In the genomic region with DNA sequence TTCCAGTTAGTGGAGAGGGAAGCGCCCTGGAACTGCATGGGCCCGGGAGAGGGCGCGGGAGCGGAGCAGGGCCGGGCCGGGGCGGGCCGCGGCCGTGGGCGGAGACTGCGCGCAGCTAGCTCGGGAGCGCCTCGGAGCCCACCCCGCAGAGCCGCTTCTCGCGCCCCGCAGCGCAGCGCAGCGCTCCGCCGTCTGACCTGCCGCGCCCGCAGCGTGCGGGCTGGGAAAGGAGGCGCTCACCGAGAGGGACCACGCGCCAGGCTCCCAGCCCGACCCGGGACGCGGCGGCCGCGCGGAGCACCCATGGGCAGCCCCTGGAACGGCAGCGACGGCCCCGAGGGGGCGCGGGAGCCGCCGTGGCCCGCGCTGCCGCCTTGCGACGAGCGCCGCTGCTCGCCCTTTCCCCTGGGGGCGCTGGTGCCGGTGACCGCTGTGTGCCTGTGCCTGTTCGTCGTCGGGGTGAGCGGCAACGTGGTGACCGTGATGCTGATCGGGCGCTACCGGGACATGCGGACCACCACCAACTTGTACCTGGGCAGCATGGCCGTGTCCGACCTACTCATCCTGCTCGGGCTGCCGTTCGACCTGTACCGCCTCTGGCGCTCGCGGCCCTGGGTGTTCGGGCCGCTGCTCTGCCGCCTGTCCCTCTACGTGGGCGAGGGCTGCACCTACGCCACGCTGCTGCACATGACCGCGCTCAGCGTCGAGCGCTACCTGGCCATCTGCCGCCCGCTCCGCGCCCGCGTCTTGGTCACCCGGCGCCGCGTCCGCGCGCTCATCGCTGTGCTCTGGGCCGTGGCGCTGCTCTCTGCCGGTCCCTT, we compare ENCODE assay signal across 8 cellular contexts. TPM values are rescaled to one million over a fixed set of nuclear protein-coding genes. Genes with fewer than 3 reads are reported as not detected.
A peak's percentile ranks its signal among the peaks of the same experiment; 100 is the strongest.
DNase-seq lines count a peak whose midpoint lies in the region; TF ChIP-seq lines count a peak whose summit lies in the region.

A gene with protein sequence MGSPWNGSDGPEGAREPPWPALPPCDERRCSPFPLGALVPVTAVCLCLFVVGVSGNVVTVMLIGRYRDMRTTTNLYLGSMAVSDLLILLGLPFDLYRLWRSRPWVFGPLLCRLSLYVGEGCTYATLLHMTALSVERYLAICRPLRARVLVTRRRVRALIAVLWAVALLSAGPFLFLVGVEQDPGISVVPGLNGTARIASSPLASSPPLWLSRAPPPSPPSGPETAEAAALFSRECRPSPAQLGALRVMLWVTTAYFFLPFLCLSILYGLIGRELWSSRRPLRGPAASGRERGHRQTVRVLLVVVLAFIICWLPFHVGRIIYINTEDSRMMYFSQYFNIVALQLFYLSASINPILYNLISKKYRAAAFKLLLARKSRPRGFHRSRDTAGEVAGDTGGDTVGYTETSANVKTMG (plus strand): TSS at position 304 of the 821 bp plus-strand sequence. CDS start 0 bp downstream, at position 304.

- no peak within 1 kb of the TSS for H3K9ac ChIP-seq in neural progenitor cell

- peak within 1 kb of the TSS; percentile 70 for H3K4me2 ChIP-seq in neural progenitor cell

- peak within 1 kb of the TSS; percentile 94 for H2AFZ ChIP-seq in neural progenitor cell (replicated peaks)

- no peaks in the 10 kb centered on the region for H3K4me1 ChIP-seq in neural progenitor cell

- peaks cover 4% of the 10 kb centered on the region for H4K20me1 ChIP-seq in neural progenitor cell (ENCODE audit: low read depth)

- H3K79me2 ChIP-seq in neural progenitor cell (ENCODE audit: low read depth): no peaks in the 10 kb centered on the region

- H3K27me3 Mint-ChIP-seq in IgD-negative memory B cell (peaks cover 48% of the 10 kb centered on the region), neural progenitor cell (ENCODE audit: insufficient read depth, low read depth) (peaks cover 50% of the 10 kb centered on the region)

- H3K27ac Mint-ChIP-seq in IgD-negative memory B cell: peak within 1 kb of the TSS in 1 of 3 donors; percentile 23
- no peak within 1 kb of the TSS for H3K27ac Mint-ChIP-seq in neural progenitor cell

- H3K9me3 Mint-ChIP-seq in IgD-negative memory B cell (peaks cover 0 to 3% (median 2%) of the 10 kb centered on the region in 3 donors), neural progenitor cell (peaks cover 2% of the 10 kb centered on the region)

- peaks cover 93% of the 10 kb centered on the region for H3K27me3 ChIP-seq in neural progenitor cell

- H3K27ac ChIP-seq in neural progenitor cell: no peak within 1 kb of the TSS

- H3K4me1 Mint-ChIP-seq in IgD-negative memory B cell (peaks cover 0 to 9% (median 7%) of the 10 kb centered on the region in 3 donors), neural progenitor cell (peaks cover 16% of the 10 kb centered on the region)

- H3K9me3 ChIP-seq in neural progenitor cell (ENCODE audit: low read depth): no peaks in the 10 kb centered on the region

- no peaks in the 10 kb centered on the region for H3K36me3 ChIP-seq in neural progenitor cell

- DNase-seq in COLO668 (lab: John Stamatoyannopoulos, UW; ENCODE audit: unreplicated experiment) (peak; percentile 82), fibroblast of peridontal ligament (ENCODE audit: extremely low read depth) (peak; percentile 11), neural progenitor cell (ENCODE audit: low spot score) (peak; percentile 76), AML-193 (lab: John Stamatoyannopoulos, UW) (no peak), anterior cingulate cortex (lab: John Stamatoyannopoulos, UW) (no peak), NCI-H2107 (lab: John Stamatoyannopoulos, UW) (no peak)
- DNase-seq in activated CD8-positive, alpha-beta memory T cell treated with anti-CD3 and anti-CD28 coated beads, Interleukin-2, amount 50 U/mL, for 48 hours: peak; percentile 68

- H3K4me3 Mint-ChIP-seq in IgD-negative memory B cell (peak within 1 kb of the TSS in 3 of 4 donors; percentile 68 to 85 (median 82)), neural progenitor cell (peak within 1 kb of the TSS; percentile 77)

- H3K4me3 ChIP-seq in neural progenitor cell: peak within 1 kb of the TSS; percentile 42

- TF ChIP-seq CTCF in neural progenitor cell (IDR thresholded peaks at IDR 0.05): peak; percentile 51

- peaks cover 17% of the 10 kb centered on the region for H3F3A ChIP-seq in neural progenitor cell (ENCODE audit: low read depth)

- peaks cover 3% of the 10 kb centered on the region for H3K36me3 Mint-ChIP-seq in IgD-negative memory B cell
- peaks cover 1% of the 10 kb centered on the region for H3K36me3 Mint-ChIP-seq in neural progenitor cell

RNA-seq across cellular contexts. Expression of the gene that starts here (rescaled TPM):
- polyA plus RNA-seq in IgD-negative memory B cell: not detected
- not detected in 2 replicates for total RNA-seq in neural progenitor cell (ENCODE audit: low replicate concordance)

Comparison
In these comparisons a context has a peak if more than half of its experiments do, and no peak if none do; other contexts are left out.
1. Peak in DNase-seq, H3K4me3 ChIP-seq and H3K4me2 ChIP-seq in neural progenitor cell; RNA of the gene not detected or under 1 TPM.
2. DNase-seq: peak in COLO668 (single experiment), activated CD8-positive, alpha-beta memory T cell treated with anti-CD3 and anti-CD28 coated beads, Interleukin-2, amount 50 U/mL, for 48 hours (single experiment) and fibroblast of peridontal ligament (single experiment); none in AML-193 (0 of 2), anterior cingulate cortex (0 of 58) and NCI-H2107 (single experiment).